ENCODE assay signal across 22 cellular contexts in genomic region chr17:27821318-27821717, GRCh38. TPM values are rescaled to one million over a fixed set of nuclear protein-coding genes. Genes with fewer than 3 reads are reported as not detected.
DNase-seq lines count a peak whose midpoint lies in the region; ATAC-seq, FAIRE-seq and TF ChIP-seq lines count a peak whose summit lies in the region.
"Had no signal": no experiment of that assay in that cellular context is flagged by ENCODE, and none has a peak within 500 bp of the region (broad histone marks: within the 10 kb centered on the region; RNA-seq: fewer than 3 reads in every experiment).

No MANE protein-coding gene starts in this region.

- no peaks in the 10 kb centered on the region for H3K4me1 ChIP-seq in A549
- H3K4me1 ChIP-seq in H9 (ENCODE audit: insufficient read depth, low read length) = no peaks in the 10 kb centered on the region
- H3K4me1 ChIP-seq in esophagus muscularis mucosa = peaks cover 0 to 16% (median 14%) of the 10 kb centered on the region in 4 donors
- H3K4me1 ChIP-seq: BLaER1, HAP-1 had no signal

- H3K4me3 ChIP-seq in A549 (no peak overlapping the region), esophagus muscularis mucosa (no peak overlapping the region)
- H3K4me3 ChIP-seq: BLaER1, GM23338, HAP-1 had no signal

- H3K9ac ChIP-seq in H9 (ENCODE audit: extremely low read depth, insufficient read length, low read length) = no peak overlapping the region
- H3K9ac ChIP-seq: BLaER1 had no signal

- H3K4me2 ChIP-seq in A549 = no peak overlapping the region
- H3K4me2 ChIP-seq in H9 (ENCODE audit: insufficient read depth, insufficient read length, low read length) = no peak overlapping the region
- H3K4me2 ChIP-seq: BLaER1, GM23338 had no signal

- TF ChIP-seq RAD21 in A549 (conservative IDR thresholded peaks at IDR 0.05 in 1 of 2, IDR thresholded peaks at IDR 0.05 in 1 of 2) = no peak

- TF ChIP-seq CTCF in A549 (IDR thresholded peaks at IDR 0.05) (no peak), H9 (conservative IDR thresholded peaks at IDR 0.05) (no peak), esophagus muscularis mucosa (IDR thresholded peaks at IDR 0.05) (no peak)

- peaks cover 8 to 11% of the 10 kb centered on the region in 2 experiments; a peak in 3 of 4 replicates for H3K4me1 Mint-ChIP-seq in H9
- H3K4me1 Mint-ChIP-seq: B cell; CD4-positive, CD25-positive, alpha-beta regulatory T cell had no signal

- no peak overlapping the region for H3K23ac ChIP-seq in H9 (ENCODE audit: insufficient read length, low read depth, low read length)

- H3K27ac Mint-ChIP-seq in H9 = no peak overlapping the region
- H3K27ac Mint-ChIP-seq: B cell; CD8-positive, alpha-beta T cell; GM23338; HFFc6 had no signal

- H3K36me3 ChIP-seq in esophagus muscularis mucosa = no peaks in the 10 kb centered on the region
- H3K36me3 ChIP-seq: BLaER1, HAP-1 had no signal

- no peak overlapping the region for H2AFZ ChIP-seq in H9 (ENCODE audit: low read length)
- H2AFZ ChIP-seq: GM23338 had no signal

- no peaks in the 10 kb centered on the region for H3K23me2 ChIP-seq in H9 (ENCODE audit: insufficient read length, low read depth, low read length, poor library complexity, severe bottlenecking)

- H4K5ac ChIP-seq in H9 (ENCODE audit: insufficient read length, low read depth, low read length) = no peak overlapping the region

- H3K79me1 ChIP-seq in H9 (ENCODE audit: insufficient read depth, low read depth, low read length, poor library complexity, severe bottlenecking) = no peaks in the 10 kb centered on the region

- H3K4ac ChIP-seq in H9 (ENCODE audit: low read depth, low read length) = no peak overlapping the region

- H4K20me1 ChIP-seq in H9 (ENCODE audit: control insufficient read depth, insufficient read depth, insufficient read length) = no peaks in the 10 kb centered on the region
- H4K20me1 ChIP-seq: BLaER1 had no signal

- H2BK5ac ChIP-seq in H9 (ENCODE audit: insufficient read length, low read length) = no peak overlapping the region

- peaks cover 3% of the 10 kb centered on the region for H3K27me3 Mint-ChIP-seq in H9 (ENCODE audit: low read depth)

- no peak overlapping the region for H3T11ph ChIP-seq in H9 (ENCODE audit: low read length)

- CTCF ChIA-PET in A549 (lab: Yijun Ruan, JAX) = interaction anchor here (1.0 to 6.3 kb wide), 4 partner anchors 15 to 72 kb away, joined by 3 to 42 read pairs (median 4); no protein-coding TSS in a partner anchor

- DNase-seq in A549 (ENCODE audit: low read depth in 1 of 2, low spot score in 1 of 2) (no peak), H9 (no peak), esophagus muscularis mucosa (ENCODE audit: extremely low spot score) (peak; percentile 17), urothelium cell line (ENCODE audit: low spot score) (no peak), NCI-H2029 (lab: John Stamatoyannopoulos, UW) (no peak)
- DNase-seq: Caco-2; CD4-positive, CD25-positive, alpha-beta regulatory T cell; CD8-positive, alpha-beta T cell; DMS153; DND-41; HFFc6 had no signal

- POLR2A ChIA-PET in A549 (lab: Yijun Ruan, JAX) = no interaction called here

- no peak overlapping the region for H4K8ac ChIP-seq in H9 (replicated peaks; ENCODE audit: insufficient read length, low read depth, low read length)

- no peak overlapping the region for H3K18ac ChIP-seq in H9 (ENCODE audit: insufficient read length, low read depth, low read length)

- H3K27me3 ChIP-seq in H9 (ENCODE audit: insufficient read depth, low read length) = no peaks in the 10 kb centered on the region
- H3K27me3 ChIP-seq in esophagus muscularis mucosa = no peaks in the 10 kb centered on the region
- H3K27me3 ChIP-seq: BLaER1 had no signal

- H2BK120ac ChIP-seq in H9 (ENCODE audit: low read depth, low read length, poor library complexity, severe bottlenecking) = no peak overlapping the region

- WGBS in A549 (ENCODE audit: missing lambda C conversion rate) = 47% methylated on average over 3 of the region's 3 CpGs
- WGBS in H9 (ENCODE audit: extremely low coverage, insufficient read length, low lambda C conversion rate) = no CpG with 5 or more reads among the region's 3 CpGs
- WGBS in esophagus muscularis mucosa = 83% methylated on average over 3 of the region's 3 CpGs

- no peaks in the 10 kb centered on the region for H3K79me2 ChIP-seq in H9 (ENCODE audit: insufficient read depth, low read length)

- H3K14ac ChIP-seq in H9 (ENCODE audit: insufficient read depth, low read length) = no peak overlapping the region

- peak overlapping the region; percentile 83 for H2BK20ac ChIP-seq in H9 (ENCODE audit: low read depth, low read length, poor library complexity, severe bottlenecking)

- H2BK12ac ChIP-seq in H9 (ENCODE audit: insufficient read length, low read depth, low read length) = no peak overlapping the region

- H3K56ac ChIP-seq in H9 (ENCODE audit: insufficient read length, low read depth, low read length) = no peak overlapping the region

- H3K9me3 Mint-ChIP-seq in H9 = peaks cover 17 to 30% of the 10 kb centered on the region in 2 experiments

- no peak overlapping the region for H2AK5ac ChIP-seq in H9 (ENCODE audit: insufficient read length, low read length)

- ATAC-seq in A549 (no peak), GM21619 (IDR thresholded peaks at IDR 0.05; ENCODE audit: unreplicated experiment) (no peak)
- ATAC-seq: CD8-positive, alpha-beta T cell; GM23338 had no signal

- intact Hi-C loops in esophagus muscularis mucosa (cut with DNase I) = no loop called here

- H3K4me3 Mint-ChIP-seq in H9 = no peak overlapping the region
- H3K4me3 Mint-ChIP-seq: B cell; CD4-positive, CD25-positive, alpha-beta regulatory T cell; CD8-positive, alpha-beta T cell; GM23338; HFFc6 had no signal

- no peak overlapping the region for H4K91ac ChIP-seq in H9 (ENCODE audit: insufficient read length, low read depth, low read length)

- H2BK15ac ChIP-seq in H9 (ENCODE audit: low read depth, low read length) = no peak overlapping the region

- FAIRE-seq in A549 (lab: Jason Lieb, UNC) = no peak
- peak; percentile 30 for FAIRE-seq in urothelium cell line (lab: Jason Lieb, UNC)
- FAIRE-seq: G401.6, GM12892, GM19239 had no signal

- H3K9me3 ChIP-seq in A549 (no peaks in the 10 kb centered on the region), H9 (ENCODE audit: control insufficient read depth, low read depth, low read length) (peaks cover 10% of the 10 kb centered on the region), esophagus muscularis mucosa (peaks cover 0 to 4% (median 0%) of the 10 kb centered on the region in 4 donors)
- H3K9me3 ChIP-seq: HAP-1 had no signal

- no peak for TF ChIP-seq EP300 in A549 (IDR thresholded peaks at IDR 0.05)
- TF ChIP-seq EP300 in esophagus muscularis mucosa (IDR thresholded peaks at IDR 0.05) = no peak

- H3K36me3 Mint-ChIP-seq in H9 (ENCODE audit: insufficient read depth in 1 of 3, low read depth in 3 of 3) = peaks cover 8 to 17% (median 15%) of the 10 kb centered on the region in 3 experiments; a peak in 6 of 7 replicates
- H3K36me3 Mint-ChIP-seq: CD4-positive, CD25-positive, alpha-beta regulatory T cell; CD8-positive, alpha-beta T cell had no signal

- H3K27ac ChIP-seq in A549 (no peak overlapping the region), H9 (ENCODE audit: insufficient read length, low read depth, low read length) (no peak overlapping the region), esophagus muscularis mucosa (replicated peaks in 1 of 4) (no peak overlapping the region)
- H3K27ac ChIP-seq: BLaER1, C4-2B had no signal

- no peak for TF ChIP-seq POLR2A in A549 (IDR thresholded peaks at IDR 0.05; ENCODE audit: low read length)
- no peak for TF ChIP-seq POLR2A in esophagus muscularis mucosa (IDR thresholded peaks at IDR 0.05; ENCODE audit: low read depth)

TF ChIP-seq in A549, 52 proteins besides CTCF, POLR2A, EP300 and RAD21:
- TF ChIP-seq MAX (IDR thresholded peaks at IDR 0.05) (no peak), MAFK (IDR thresholded peaks at IDR 0.05; ENCODE audit: partially characterized antibody) (peak; percentile 93)

RNA-seq across cellular contexts. Expression of gene NOS2, which starts 21.0 kb away (rescaled TPM):
- 0.08 and 0.09 TPM in 2 replicates for polyA plus RNA-seq in A549 (2011; rRNA removed)
- 0.23 and 0.24 TPM in 2 replicates for polyA plus RNA-seq in A549 (2012; cell fraction: cytosol; rRNA removed)
- 0.21 and 0.37 TPM in 2 replicates for polyA plus RNA-seq in A549 (2012; cell fraction: nucleus; rRNA removed)
- 0.13 to 0.18 TPM (median 0.17 TPM) in 3 replicates for polyA plus RNA-seq in A549 (2017; fragmentation: RNase III; extraction: RNeasy Plus Mini Kit Qiagen cat#74134 plus additional on column Dnase treatment)
- polyA minus RNA-seq in A549 (2011; rRNA and poly(A)+ RNA removed) = 0.10 and 0.12 TPM in 2 replicates
- 0.35 and 0.59 TPM in 2 replicates for total RNA-seq in H9 (2021)
- under 1 TPM in 3 of 4 donors, not detected in 1; 0.13 to 0.69 (median 0.33) TPM for total RNA-seq in esophagus muscularis mucosa
- total RNA-seq: A172, HFFc6 had no signal
- polyA plus RNA-seq: AG04450; CD4-positive, CD25-positive, alpha-beta regulatory T cell had no signal
